ENCODE assay signal across 24 cellular contexts in the genomic region with DNA sequence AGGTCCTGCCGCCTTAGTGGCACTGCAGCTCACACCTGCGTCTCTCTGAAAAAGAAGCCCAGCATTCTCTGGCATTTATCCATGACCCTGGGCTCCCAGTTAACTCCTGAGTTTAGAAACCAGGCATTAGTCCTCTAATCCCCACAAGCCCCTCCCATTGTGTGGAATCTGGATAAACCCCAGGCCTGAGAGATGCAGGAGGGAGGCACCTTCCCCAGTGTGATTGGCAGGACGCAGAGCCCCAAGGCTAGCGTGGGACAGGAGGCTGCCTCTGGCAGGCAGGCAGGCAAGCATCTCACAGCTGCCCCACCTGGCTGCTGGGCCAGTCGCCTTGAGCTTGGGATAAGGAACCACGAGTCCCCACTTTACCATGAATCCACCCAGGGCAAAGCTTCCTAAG. TPM values are rescaled to one million over a fixed set of nuclear protein-coding genes. Genes with fewer than 3 reads are reported as not detected.
"Had no signal": no experiment of that assay in that cellular context is flagged by ENCODE, and none has a peak within 500 bp of the region (broad histone marks: within the 10 kb centered on the region; RNA-seq: fewer than 3 reads in every experiment).

No MANE protein-coding gene starts in this region.

- H3K27ac ChIP-seq: colonic mucosa, gastrocnemius medialis, psoas muscle, sigmoid colon, transverse colon, VCaP had no signal

- H3K4me3 ChIP-seq: colonic mucosa, gastrocnemius medialis, lung, mucosa of descending colon, psoas muscle, sigmoid colon, transverse colon had no signal

- H3K36me3 ChIP-seq: colonic mucosa, gastrocnemius medialis, sigmoid colon, transverse colon had no signal

- DNase-seq: activated CD4-positive, alpha-beta T cell treated with anti-CD3 and anti-CD28 coated beads for 48 hours; activated CD8-positive, alpha-beta memory T cell treated with anti-CD3 and anti-CD28 coated beads, Interleukin-2, amount 50 U/mL, for 48 hours; activated CD8-positive, alpha-beta T cell treated with anti-CD3 and anti-CD28 coated beads, Interleukin-2, amount 10 ng/mL, durations not matched to agents 7 days and 5 days; activated naive CD4-positive, alpha-beta T cell; colonic mucosa; effector CD8-positive, alpha-beta T cell; gastrocnemius medialis; left colon; mucosa of descending colon; natural killer cell; occipital lobe; psoas muscle; sigmoid colon; stimulated activated CD4-positive, alpha-beta T cell treated with anti-CD3 and anti-CD28 coated beads, Interleukin-12 subunit alpha, Interleukin-12 subunit beta, amount 100 ng/mL, for 4 hours; stimulated activated naive CD4-positive, alpha-beta T cell; substantia nigra; T-cell; T1000; transverse colon had no signal

- H3K4me1 ChIP-seq: colonic mucosa, gastrocnemius medialis, psoas muscle, sigmoid colon, transverse colon had no signal

- ATAC-seq: activated CD8-positive, alpha-beta T cell treated with anti-CD3 and anti-CD28 coated beads, Interleukin-2, amount 10 ng/mL, durations not matched to agents 7 days and 5 days; gastrocnemius medialis; left colon; mucosa of descending colon; natural killer cell; psoas muscle; T-cell had no signal

- H3K27me3 ChIP-seq: colonic mucosa, gastrocnemius medialis, sigmoid colon, transverse colon had no signal

RNA-seq across cellular contexts. Expression of gene SERPINE3, which starts 11.0 kb away (rescaled TPM):
- total RNA-seq: activated CD8-positive, alpha-beta T cell treated with anti-CD3 and anti-CD28 coated beads, Interleukin-2, amount 10 ng/mL, durations not matched to agents 7 days and 5 days; activated T-helper 1 cell treated with anti-CD3 and anti-CD28 coated beads, Interleukin-12 subunit alpha, Interleukin-12 subunit beta, Interleukin-2, Interleukin-4 antibody, amounts not matched to agents 30 ng/mL and 10 ng/mL and 1 ng/mL, durations not matched to agents 14 hours and 24 hours and 36 hours; cardiac septum; colonic mucosa; fibroblast of lung; gastrocnemius medialis; left colon; lung; mucosa of descending colon; natural killer cell; psoas muscle; T-cell; transverse colon had no signal
- polyA plus RNA-seq: fibroblast of lung, lung, sigmoid colon had no signal
